In the genomic region with DNA sequence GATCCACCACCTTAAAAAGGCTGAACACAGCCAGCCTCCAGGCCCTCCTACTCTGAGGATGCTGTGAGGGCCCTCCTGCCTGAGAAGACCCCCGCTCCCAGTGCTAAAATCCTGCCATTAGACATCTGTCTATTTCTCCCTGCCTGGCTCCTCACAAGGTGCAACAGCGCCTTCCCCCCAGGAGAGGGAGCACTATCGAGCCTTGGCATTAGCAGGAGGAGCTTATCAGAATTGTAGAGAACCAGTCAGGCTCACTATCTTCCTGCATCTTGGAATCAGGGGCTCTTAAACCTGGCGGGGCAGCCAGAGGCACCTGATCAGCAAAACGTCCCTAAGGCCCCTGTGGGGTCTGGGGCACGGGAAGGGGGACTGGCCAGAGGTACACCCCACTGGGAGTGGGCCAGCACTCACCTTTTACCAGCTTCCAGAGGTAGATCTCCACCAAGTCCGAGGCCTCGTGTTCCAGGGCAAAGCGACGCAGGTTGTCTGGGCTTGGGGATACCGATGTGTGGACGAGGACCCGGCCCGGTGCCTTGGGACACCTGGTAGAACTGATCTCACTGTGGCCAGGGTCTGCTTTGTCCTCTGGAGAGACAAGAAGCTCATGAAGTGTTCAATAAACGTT, we compare ENCODE assay signal across 1 cellular context.
TF ChIP-seq lines count a peak whose summit lies in the region.

No MANE protein-coding gene starts in this region.

TF ChIP-seq in HepG2, 621 proteins besides CTCF, POLR2A, EP300 and RAD21 (continued from another document):
- TF ChIP-seq ARID5B (CRISPR knock-in tag; IDR thresholded peaks at IDR 0.05) (no peak), ZNF382 (CRISPR knock-in tag; IDR thresholded peaks at IDR 0.05; ENCODE audit: borderline replicate concordance) (no peak), KDM2A (CRISPR knock-in tag; IDR thresholded peaks at IDR 0.05; ENCODE audit: borderline replicate concordance, low read depth) (peak; percentile 39; the same call in 1 of the 2 replicates), IRF2 (CRISPR knock-in tag; IDR thresholded peaks at IDR 0.05) (0 out of 2 replicates have a peak, but pooled peaks have one; percentile 18), ZNF687 (CRISPR knock-in tag; IDR thresholded peaks at IDR 0.05) (peak; percentile 24; the same call in 1 of the 2 replicates), SRSF4 (IDR thresholded peaks at IDR 0.05; ENCODE audit: low read depth, low read length, poor library complexity, severe bottlenecking) (no peak), TBX3 (IDR thresholded peaks at IDR 0.05; ENCODE audit: borderline replicate concordance) (no peak), RNF2 (conservative IDR thresholded peaks at IDR 0.05; ENCODE audit: low read depth) (no peak), SNAPC2 (CRISPR knock-in tag; IDR thresholded peaks at IDR 0.05) (no peak), MAZ (IDR thresholded peaks at IDR 0.05; ENCODE audit: borderline replicate concordance, low read depth, low read length) (no peak), MAZ (CRISPR knock-in tag; IDR thresholded peaks at IDR 0.05; ENCODE audit: low read depth) (no peak), ZNF563 (CRISPR knock-in tag; IDR thresholded peaks at IDR 0.05) (no peak)
- TF ChIP-seq, protein P1, sequence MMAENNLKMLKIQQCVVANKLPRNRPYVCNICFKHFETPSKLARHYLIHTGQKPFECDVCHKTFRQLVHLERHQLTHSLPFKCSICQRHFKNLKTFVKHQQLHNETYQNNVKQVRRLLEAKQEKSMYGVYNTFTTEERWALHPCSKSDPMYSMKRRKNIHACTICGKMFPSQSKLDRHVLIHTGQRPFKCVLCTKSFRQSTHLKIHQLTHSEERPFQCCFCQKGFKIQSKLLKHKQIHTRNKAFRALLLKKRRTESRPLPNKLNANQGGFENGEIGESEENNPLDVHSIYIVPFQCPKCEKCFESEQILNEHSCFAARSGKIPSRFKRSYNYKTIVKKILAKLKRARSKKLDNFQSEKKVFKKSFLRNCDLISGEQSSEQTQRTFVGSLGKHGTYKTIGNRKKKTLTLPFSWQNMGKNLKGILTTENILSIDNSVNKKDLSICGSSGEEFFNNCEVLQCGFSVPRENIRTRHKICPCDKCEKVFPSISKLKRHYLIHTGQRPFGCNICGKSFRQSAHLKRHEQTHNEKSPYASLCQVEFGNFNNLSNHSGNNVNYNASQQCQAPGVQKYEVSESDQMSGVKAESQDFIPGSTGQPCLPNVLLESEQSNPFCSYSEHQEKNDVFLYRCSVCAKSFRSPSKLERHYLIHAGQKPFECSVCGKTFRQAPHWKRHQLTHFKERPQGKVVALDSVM (CRISPR knock-in tag; IDR thresholded peaks at IDR 0.05) = no peak
